In genomic region chr6:137911675-137912158, GRCh38 we compare ENCODE assay signal across 2 cellular contexts.
TF ChIP-seq lines count a peak whose summit lies in the region.

No MANE protein-coding gene starts in this region.

TF ChIP-seq in IMR-90, 13 proteins besides CTCF, POLR2A, EP300 and RAD21 (continued from another document):
- TF ChIP-seq, protein P1, sequence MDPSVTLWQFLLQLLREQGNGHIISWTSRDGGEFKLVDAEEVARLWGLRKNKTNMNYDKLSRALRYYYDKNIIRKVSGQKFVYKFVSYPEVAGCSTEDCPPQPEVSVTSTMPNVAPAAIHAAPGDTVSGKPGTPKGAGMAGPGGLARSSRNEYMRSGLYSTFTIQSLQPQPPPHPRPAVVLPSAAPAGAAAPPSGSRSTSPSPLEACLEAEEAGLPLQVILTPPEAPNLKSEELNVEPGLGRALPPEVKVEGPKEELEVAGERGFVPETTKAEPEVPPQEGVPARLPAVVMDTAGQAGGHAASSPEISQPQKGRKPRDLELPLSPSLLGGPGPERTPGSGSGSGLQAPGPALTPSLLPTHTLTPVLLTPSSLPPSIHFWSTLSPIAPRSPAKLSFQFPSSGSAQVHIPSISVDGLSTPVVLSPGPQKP (IDR thresholded peaks at IDR 0.05; ENCODE audit: borderline replicate concordance, low read depth, low read length) = no peak
- TF ChIP-seq NFE2L2 (IDR thresholded peaks at IDR 0.05; ENCODE audit: low read depth, low read length) (no peak), SMC3 (IDR thresholded peaks at IDR 0.05; ENCODE audit: low read depth, low read length) (no peak), BHLHE40 (IDR thresholded peaks at IDR 0.05; ENCODE audit: low read depth, low read length) (no peak), FOS (IDR thresholded peaks at IDR 0.05; ENCODE audit: low read depth, low read length) (no peak), RFX5 (IDR thresholded peaks at IDR 0.05; ENCODE audit: low read depth, low read length) (no peak), MAZ (IDR thresholded peaks at IDR 0.05; ENCODE audit: borderline replicate concordance, low read depth, low read length) (no peak), MAFK (IDR thresholded peaks at IDR 0.05; ENCODE audit: low read depth, low read length) (no peak), USF2 (IDR thresholded peaks at IDR 0.05; ENCODE audit: low read depth, low read length) (no peak), MXI1 (IDR thresholded peaks at IDR 0.05; ENCODE audit: borderline replicate concordance, low read depth, low read length) (no peak)

TF ChIP-seq in SK-N-SH, 30 proteins besides CTCF, POLR2A, EP300 and RAD21 (continued from another document):
- TF ChIP-seq CHD2 (IDR thresholded peaks at IDR 0.05; ENCODE audit: low read length, partially characterized antibody) = no peak
- TF ChIP-seq EZH2phosphoT487 (IDR thresholded peaks at IDR 0.05; ENCODE audit: borderline replicate concordance, low read depth) = no peak
- no peak for TF ChIP-seq NRF1 (IDR thresholded peaks at IDR 0.05; ENCODE audit: low read depth, low read length)
- no peak for TF ChIP-seq IRF3 (IDR thresholded peaks at IDR 0.05; ENCODE audit: low read depth, low read length)
- no peak for TF ChIP-seq RFX5 (IDR thresholded peaks at IDR 0.05; ENCODE audit: low read length)
- no peak for TF ChIP-seq RCOR1 (IDR thresholded peaks at IDR 0.05; ENCODE audit: low read length)
- TF ChIP-seq FOXJ3 (CRISPR knock-in tag; IDR thresholded peaks at IDR 0.05) = no peak
- TF ChIP-seq PBX3 (IDR thresholded peaks at IDR 0.05) = no peak
- no peak for TF ChIP-seq MEF2A (IDR thresholded peaks at IDR 0.05; ENCODE audit: borderline replicate concordance, low read depth)
- no peak for TF ChIP-seq POLR2AphosphoS5 (IDR thresholded peaks at IDR 0.05; ENCODE audit: low read depth, low read length)
- no peak for TF ChIP-seq FOSL2 (IDR thresholded peaks at IDR 0.05; ENCODE audit: borderline replicate concordance, low read depth)
- no peak for TF ChIP-seq SIN3A (IDR thresholded peaks at IDR 0.05; ENCODE audit: borderline replicate concordance, low read depth, low read length)
- TF ChIP-seq, protein P2, sequence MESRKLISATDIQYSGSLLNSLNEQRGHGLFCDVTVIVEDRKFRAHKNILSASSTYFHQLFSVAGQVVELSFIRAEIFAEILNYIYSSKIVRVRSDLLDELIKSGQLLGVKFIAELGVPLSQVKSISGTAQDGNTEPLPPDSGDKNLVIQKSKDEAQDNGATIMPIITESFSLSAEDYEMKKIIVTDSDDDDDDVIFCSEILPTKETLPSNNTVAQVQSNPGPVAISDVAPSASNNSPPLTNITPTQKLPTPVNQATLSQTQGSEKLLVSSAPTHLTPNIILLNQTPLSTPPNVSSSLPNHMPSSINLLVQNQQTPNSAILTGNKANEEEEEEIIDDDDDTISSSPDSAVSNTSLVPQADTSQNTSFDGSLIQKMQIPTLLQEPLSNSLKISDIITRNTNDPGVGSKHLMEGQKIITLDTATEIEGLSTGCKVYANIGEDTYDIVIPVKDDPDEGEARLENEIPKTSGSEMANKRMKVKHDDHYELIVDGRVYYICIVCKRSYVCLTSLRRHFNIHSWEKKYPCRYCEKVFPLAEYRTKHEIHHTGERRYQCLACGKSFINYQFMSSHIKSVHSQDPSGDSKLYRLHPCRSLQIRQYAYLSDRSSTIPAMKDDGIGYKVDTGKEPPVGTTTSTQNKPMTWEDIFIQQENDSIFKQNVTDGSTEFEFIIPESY (IDR thresholded peaks at IDR 0.05; ENCODE audit: borderline replicate concordance, low read depth) = no peak
- no peak for TF ChIP-seq JUND (IDR thresholded peaks at IDR 0.05)
- no peak for TF ChIP-seq GATA2 (CRISPR knock-in tag; IDR thresholded peaks at IDR 0.05)
